In genomic region chr5:76737131-76737556, GRCh38 we compare ENCODE assay signal across 12 cellular contexts. TPM values are rescaled to one million over a fixed set of nuclear protein-coding genes. Genes with fewer than 3 reads are reported as not detected.
A peak's percentile ranks its signal among the peaks of the same experiment; 100 is the strongest.
DNase-seq lines count a peak whose midpoint lies in the region; ATAC-seq, FAIRE-seq and TF ChIP-seq lines count a peak whose summit lies in the region.
"Had no signal": no experiment of that assay in that cellular context is flagged by ENCODE, and none has a peak within 500 bp of the region (broad histone marks: within the 10 kb centered on the region; RNA-seq: fewer than 3 reads in every experiment).

No MANE protein-coding gene starts in this region.

- H3K9me3 Mint-ChIP-seq in Calu3 (ENCODE audit: low read depth, unreplicated experiment) = no peaks in the 10 kb centered on the region

- TF ChIP-seq EP300 in HepG2 (IDR thresholded peaks at IDR 0.05; ENCODE audit: low read depth in 2 of 2, low read length in 2 of 2) (no peak), HepG2 (CRISPR knock-in tag; IDR thresholded peaks at IDR 0.05; ENCODE audit: borderline replicate concordance) (no peak)

- no peak overlapping the region for H3K4me3 ChIP-seq in GM06990 (replicated peaks; ENCODE audit: low read depth, low read length)
- no peak overlapping the region for H3K4me3 ChIP-seq in HepG2 (replicated peaks in 1 of 3; ENCODE audit: insufficient read depth in 1 of 3, low read depth in 2 of 3, low read length in 3 of 3)
- H3K4me3 ChIP-seq: cardiac muscle cell, tibial nerve had no signal

- DNase-seq in GM06990 (ENCODE audit: extremely low read depth, insufficient read length) = peak; percentile 71
- DNase-seq in NCI-H748 treated with DMSO at 0.1 percent for 48 hours (lab: John Stamatoyannopoulos, UW) = peak; percentile 59
- peak; percentile 52 for DNase-seq in dermis blood vessel endothelial cell
- no peak for DNase-seq in activated gamma-delta T cell treated with Interleukin-2 at 50 U/mL for 16 hours
- DNase-seq in Calu3 = no peak
- DNase-seq in HepG2 (ENCODE audit: low spot score) = no peak
- DNase-seq: Caco-2, occipital lobe had no signal

- POLR2A ChIA-PET in HepG2 (lab: Yijun Ruan, JAX) = no interaction called here

- TF ChIP-seq RAD21 in HepG2 (CRISPR knock-in tag; IDR thresholded peaks at IDR 0.05) = no peak

- H3K4me2 ChIP-seq in HepG2 (ENCODE audit: low read depth, low read length) = no peak overlapping the region

- H3K79me2 ChIP-seq in HepG2 (ENCODE audit: insufficient read depth, low read length) = no peaks in the 10 kb centered on the region

- no peak for TF ChIP-seq POLR2A in HepG2 (IDR thresholded peaks at IDR 0.05; ENCODE audit: insufficient read depth in 1 of 2, low read depth in 2 of 2, low read length in 2 of 2)

- no peak overlapping the region for H3K4me3 Mint-ChIP-seq in Calu3 (ENCODE audit: low read depth, unreplicated experiment)

- CTCF ChIA-PET in Calu3 (lab: Charles Lee) (interaction anchor here (0.6 to 1.1 kb wide), 2 partner anchors 70 to 94 kb away, joined by 3 read pairs; no protein-coding TSS in a partner anchor), HepG2 (lab: Yijun Ruan, JAX; ENCODE audit: low intra/inter-chr PET ratio, low total read pairs) (no interaction called here)

- no TSS peak for BruUV-seq in Calu3 (replicated peaks; lab: Mats Ljungman, UMichigan)
- no TSS peak for BruUV-seq in HepG2 (replicated peaks; lab: Mats Ljungman, UMichigan)

- whole genome bisulfite sequencing in HepG2 (ENCODE audit: low lambda C conversion rate) = 74% methylated on average over 1 of the region's 1 CpG

- no peak overlapping the region for H2AFZ ChIP-seq in HepG2 (ENCODE audit: low read length)

- H3K27me3 Mint-ChIP-seq in Calu3 (ENCODE audit: unreplicated experiment) = no peaks in the 10 kb centered on the region

- no peaks in the 10 kb centered on the region for H3K36me3 ChIP-seq in GM06990 (ENCODE audit: control insufficient read depth, insufficient read depth, low read length)
- 0 out of 5 replicates have a peak, but pooled peaks cover 0 to 4% of the 10 kb centered on the region in 2 experiments for H3K36me3 ChIP-seq in HepG2 (replicated peaks in 1 of 2; ENCODE audit: control insufficient read depth in 1 of 2, insufficient read depth in 2 of 2, low read length in 2 of 2)
- H3K36me3 ChIP-seq: cardiac muscle cell had no signal

- H4K20me1 ChIP-seq in HepG2 (ENCODE audit: insufficient read depth, low read length) = no peaks in the 10 kb centered on the region

- TF ChIP-seq CTCF in GM06990 (IDR thresholded peaks at IDR 0.05; ENCODE audit: insufficient read depth, low read length, poor library complexity, severe bottlenecking) (no peak), Calu3 (IDR thresholded peaks at IDR 0.05; ENCODE audit: unreplicated experiment) (no peak), HepG2 (CRISPR knock-in tag; IDR thresholded peaks at IDR 0.05) (no peak)

- H3K27me3 ChIP-seq in GM06990 (replicated peaks; ENCODE audit: control insufficient read depth, insufficient read depth, low read length) = no peaks in the 10 kb centered on the region
- H3K27me3 ChIP-seq in HepG2 (ENCODE audit: control insufficient read depth in 1 of 2, insufficient read depth in 2 of 2, low read length in 2 of 2) = no peaks in the 10 kb centered on the region
- H3K27me3 ChIP-seq: cardiac muscle cell, tibial nerve had no signal

- no peak overlapping the region for H3K27ac Mint-ChIP-seq in Calu3 (ENCODE audit: unreplicated experiment)

- intact Hi-C loops in Calu3 (cut with micrococcal nuclease; ENCODE audit: unreplicated experiment) = no loop called here
- intact Hi-C loops in HepG2 (cut with micrococcal nuclease; ENCODE audit: unreplicated experiment) = no loop called here

- peaks cover 11% of the 10 kb centered on the region for H3K36me3 Mint-ChIP-seq in Calu3 (ENCODE audit: insufficient read depth, unreplicated experiment)

- ATAC-seq in GM19025 (IDR thresholded peaks at IDR 0.05; ENCODE audit: low read depth, unreplicated experiment) (peak; percentile 23), HG03095 (IDR thresholded peaks at IDR 0.05; ENCODE audit: unreplicated experiment) (no peak), HepG2 (no peak)

- no peaks in the 10 kb centered on the region for H3K9me3 ChIP-seq in HepG2 (ENCODE audit: low read length)
- H3K9me3 ChIP-seq: Caco-2, tibial nerve had no signal

- peaks cover 20% of the 10 kb centered on the region for H3K4me1 Mint-ChIP-seq in Calu3 (ENCODE audit: low read depth, unreplicated experiment)

- H3K27ac ChIP-seq in HepG2 (ENCODE audit: extremely low read length, insufficient read depth, low read length) = no peak overlapping the region
- H3K27ac ChIP-seq: cardiac muscle cell, tibial nerve had no signal

- in situ Hi-C loops in HepG2 (cut with HindIII; ENCODE audit: extremely low pct_ligation_motif_present, low pct_unique_long_range_greater_than_20kb) = no loop called here

- peaks cover 18% of the 10 kb centered on the region for H3K4me1 ChIP-seq in HepG2 (ENCODE audit: insufficient read depth, low read length)
- H3K4me1 ChIP-seq: tibial nerve had no signal

- FAIRE-seq in HepG2 (lab: Jason Lieb, UNC) = no peak

- no peak overlapping the region for H3K9ac ChIP-seq in HepG2 (ENCODE audit: insufficient read depth, low read depth, low read length)

TF ChIP-seq in HepG2, 621 proteins besides CTCF, POLR2A, EP300 and RAD21 (continues in another document):
- no peak for TF ChIP-seq GABPA (IDR thresholded peaks at IDR 0.05; ENCODE audit: low read depth, low read length)
- TF ChIP-seq GABPA (CRISPR knock-in tag; IDR thresholded peaks at IDR 0.05; ENCODE audit: low read depth) = no peak
- TF ChIP-seq ZNF816 (CRISPR knock-in tag; IDR thresholded peaks at IDR 0.05; ENCODE audit: borderline replicate concordance) = no peak
- TF ChIP-seq NFATC3 (CRISPR knock-in tag; IDR thresholded peaks at IDR 0.05) = no peak
- no peak for TF ChIP-seq GZF1 (CRISPR knock-in tag; IDR thresholded peaks at IDR 0.05)
- TF ChIP-seq SIN3B (IDR thresholded peaks at IDR 0.05; ENCODE audit: low read length) = no peak
- TF ChIP-seq YEATS4 (CRISPR knock-in tag; IDR thresholded peaks at IDR 0.05; ENCODE audit: borderline replicate concordance) = no peak
- TF ChIP-seq ZNF326 (CRISPR knock-in tag; IDR thresholded peaks at IDR 0.05; ENCODE audit: borderline replicate concordance) = no peak
- no peak for TF ChIP-seq SSRP1 (CRISPR knock-in tag; IDR thresholded peaks at IDR 0.05)
- no peak for TF ChIP-seq RARG (CRISPR knock-in tag; IDR thresholded peaks at IDR 0.05; ENCODE audit: low read depth)
- TF ChIP-seq PRDM15 (CRISPR knock-in tag; IDR thresholded peaks at IDR 0.05) = no peak
- no peak for TF ChIP-seq ZNF619 (CRISPR knock-in tag; IDR thresholded peaks at IDR 0.05)
- TF ChIP-seq MTA1 (CRISPR knock-in tag; IDR thresholded peaks at IDR 0.05; ENCODE audit: borderline replicate concordance) = no peak
- no peak for TF ChIP-seq ZNF557 (CRISPR knock-in tag; IDR thresholded peaks at IDR 0.05)
- no peak for TF ChIP-seq SKI (IDR thresholded peaks at IDR 0.05; ENCODE audit: partially characterized antibody)

RNA-seq across cellular contexts. Expression of gene F2R, which starts 21.2 kb away (rescaled TPM):
- total RNA-seq in dermis blood vessel endothelial cell (99.4 and 122 TPM in 2 replicates), Calu3 (2022) (13.6 and 14.4 TPM in 2 replicates), HepG2 (2016; rRNA removed; fragmentation: Illumina TruSeq; extraction: Trizol) (4.6 and 8.3 TPM in 2 replicates)
- 0.40 and 0.97 TPM in 2 replicates for total RNA-seq in HepG2 (2016; cell fraction: cytosol; rRNA removed; fragmentation: Illumina TruSeq; extraction: Trizol; ENCODE audit: low read depth)
- total RNA-seq in HepG2 (2016; cell fraction: insoluble cytoplasmic fraction; rRNA removed; fragmentation: Illumina TruSeq; extraction: Trizol) = 5.0 and 8.5 TPM in 2 replicates
- 3.6 and 3.7 TPM in 2 replicates for total RNA-seq in HepG2 (2016; cell fraction: membrane; rRNA removed; fragmentation: Illumina TruSeq; extraction: Trizol)
- total RNA-seq in HepG2 (2016; cell fraction: nucleus; rRNA removed; fragmentation: Illumina TruSeq; extraction: Trizol) = 9.1 and 9.6 TPM in 2 replicates
- 12.3 and 13.6 TPM in 2 replicates for polyA plus RNA-seq in HepG2 (2011; rRNA removed)
- 10.7 and 16.3 TPM in 2 replicates for polyA plus RNA-seq in HepG2 (2011; cell fraction: cytosol; rRNA removed)
- polyA plus RNA-seq in HepG2 (2011; cell fraction: nucleus; rRNA removed) = 2.4 and 3.8 TPM in 2 replicates
- 5.7 and 5.9 TPM in 2 replicates for polyA plus RNA-seq in HepG2 (2012)
- polyA plus RNA-seq in HepG2 (2016; cell fraction: cytosol; fragmentation: Illumina TruSeq; extraction: Trizol; ENCODE audit: low read depth) = 0.66 and 0.90 TPM in 2 replicates
- polyA plus RNA-seq in HepG2 (2016; cell fraction: insoluble cytoplasmic fraction; fragmentation: Illumina TruSeq; extraction: Trizol; ENCODE audit: low read depth) = 5.5 and 5.8 TPM in 2 replicates
- polyA plus RNA-seq in HepG2 (2016; cell fraction: membrane; fragmentation: Illumina TruSeq; extraction: Trizol; ENCODE audit: low read depth) = 1.6 and 2.1 TPM in 2 replicates
- polyA plus RNA-seq in HepG2 (2016; cell fraction: nucleus; fragmentation: Illumina TruSeq; extraction: Trizol; ENCODE audit: insufficient read depth, low read depth) = 10.9 and 12.9 TPM in 2 replicates
- 1.3 and 28.5 TPM in 2 replicates for polyA minus RNA-seq in HepG2 (2011; rRNA and poly(A)+ RNA removed; ENCODE audit: low replicate concordance)
- polyA minus RNA-seq in HepG2 (2011; cell fraction: cytosol; rRNA and poly(A)+ RNA removed) = 8.1 and 10.8 TPM in 2 replicates
- 4.8 and 6.0 TPM in 2 replicates for polyA minus RNA-seq in HepG2 (2011; cell fraction: nucleus; rRNA and poly(A)+ RNA removed)

Comparison
In these comparisons a context has a peak if more than half of its experiments do, and no peak if none do; other contexts are left out.
1. DNase-seq: peak in GM06990 (single experiment), NCI-H748 treated with DMSO at 0.1 percent for 48 hours (single experiment) and dermis blood vessel endothelial cell (single experiment); none in activated gamma-delta T cell treated with Interleukin-2 at 50 U/mL for 16 hours (single experiment), Calu3 (single experiment) and HepG2 (single experiment).